8 cellular contexts compared by ENCODE assay signal in the genomic region with DNA sequence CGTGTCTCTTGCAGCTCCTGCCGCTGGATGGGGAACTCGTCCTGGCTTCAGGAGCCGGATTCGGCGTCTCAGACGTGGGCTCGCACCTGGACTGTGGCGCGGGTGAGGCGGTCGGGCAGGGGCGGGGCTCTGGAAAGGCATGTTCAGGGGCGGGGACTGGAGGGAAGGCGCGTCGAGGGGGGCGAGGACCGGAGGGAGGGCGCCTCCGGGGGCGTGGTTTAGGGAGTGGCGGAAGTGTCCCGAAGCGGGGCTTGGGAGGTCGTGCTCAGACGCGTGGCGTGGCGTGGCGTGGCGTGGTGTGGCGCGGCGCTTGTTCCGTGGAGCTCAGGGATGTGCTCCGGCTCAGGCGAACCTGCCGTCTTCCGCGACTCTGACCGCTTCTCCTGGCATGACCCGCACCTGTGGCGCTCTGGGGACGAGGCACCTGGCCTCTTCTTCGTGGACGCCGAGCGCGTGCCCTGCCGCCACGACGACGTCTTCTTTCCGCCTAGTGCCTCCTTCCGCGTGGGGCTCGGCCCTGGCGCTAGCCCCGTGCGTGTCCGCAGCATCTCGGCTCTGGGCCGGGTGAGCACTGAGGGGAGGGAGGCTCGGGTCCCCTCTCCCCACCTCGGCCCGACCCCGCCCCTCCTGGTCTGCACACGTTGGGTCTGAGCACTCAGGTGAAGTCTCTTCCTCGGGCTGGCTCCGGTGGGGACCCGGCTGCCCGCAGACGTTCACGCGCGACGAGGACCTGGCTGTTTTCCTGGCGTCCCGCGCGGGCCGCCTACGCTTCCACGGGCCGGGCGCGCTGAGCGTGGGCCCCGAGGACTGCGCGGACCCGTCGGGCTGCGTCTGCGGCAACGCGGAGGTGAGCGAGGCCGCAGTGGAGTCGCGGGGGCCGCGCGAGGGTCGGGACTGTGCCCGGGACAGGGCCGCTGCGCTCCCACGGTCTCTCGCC. TPM values are rescaled to one million over a fixed set of nuclear protein-coding genes. Genes with fewer than 3 reads are reported as not detected.
DNase-seq lines count a peak whose midpoint lies in the region; ATAC-seq and TF ChIP-seq lines count a peak whose summit lies in the region.

No MANE protein-coding gene starts in this region.

- no peaks in the 10 kb centered on the region for H4K20me1 ChIP-seq in OCI-LY7 (ENCODE audit: insufficient read depth, low read length)

- peak overlapping the region; percentile 47 for H3K4me3 ChIP-seq in GM12864 (ENCODE audit: low read depth, low read length)
- peak overlapping the region; percentile 47 for H3K4me3 ChIP-seq in OCI-LY7 (ENCODE audit: low read depth, low read length, poor library complexity, severe bottlenecking)
- peak overlapping the region; percentile 77 for H3K4me3 ChIP-seq in iPS-18a (ENCODE audit: low read length)
- H3K4me3 ChIP-seq in HAP-1 = no peak overlapping the region

- DNase-seq in GM12864 (ENCODE audit: low read depth) (no peak), OCI-LY7 (ENCODE audit: low spot score) (peak; percentile 67), epidermal melanocyte (ENCODE audit: insufficient read length, low spot score) (no peak), HAP-1 (ENCODE audit: low spot score in 2 of 2) (no peak)
- peak; percentile 81 for DNase-seq in activated naive CD4-positive, alpha-beta T cell treated with anti-CD3 and anti-CD28 coated beads, Interleukin-2, amount 50 U/mL, for 16 hours
- peak; percentile 79 for DNase-seq in stimulated activated CD4-positive, alpha-beta T cell treated with anti-CD3 and anti-CD28 coated beads, Interleukin-15, amount 100 ng/mL, for 24 hours

- H3K27me3 ChIP-seq in iPS-18a (ENCODE audit: control insufficient read depth, insufficient read depth, low read length) (peaks cover 80% of the 10 kb centered on the region), HAP-1 (ENCODE audit: low read depth) (no peaks in the 10 kb centered on the region)

- ATAC-seq in HG03135 (IDR thresholded peaks at IDR 0.05; ENCODE audit: unreplicated experiment) = peak; percentile 61

- H3K9ac ChIP-seq in iPS-18a (ENCODE audit: low read length) = peak overlapping the region; percentile 32

- BruUV-seq in OCI-LY7 (replicated peaks; lab: Mats Ljungman, UMichigan) = no TSS peak

- H2AFZ ChIP-seq in OCI-LY7 (ENCODE audit: low read length) = no peak overlapping the region

- no peak overlapping the region for H3K27ac ChIP-seq in OCI-LY7 (ENCODE audit: low read depth, low read length, poor library complexity, severe bottlenecking)
- no peak overlapping the region for H3K27ac ChIP-seq in iPS-18a (ENCODE audit: low read length)

- intact Hi-C loops in OCI-LY7 (cut with micrococcal nuclease; ENCODE audit: unreplicated experiment) = no loop called here

- H3K79me2 ChIP-seq in OCI-LY7 (ENCODE audit: insufficient read depth, low read depth, low read length) = no peaks in the 10 kb centered on the region

- H3K9me3 ChIP-seq in OCI-LY7 (ENCODE audit: low read length) (no peaks in the 10 kb centered on the region), iPS-18a (ENCODE audit: control insufficient read depth, low read depth, low read length) (no peaks in the 10 kb centered on the region), HAP-1 (no peaks in the 10 kb centered on the region)

- TF ChIP-seq CTCF in GM12864 (IDR thresholded peaks at IDR 0.05; ENCODE audit: low read depth, low read length, missing control alignments) (no peak), OCI-LY7 (conservative IDR thresholded peaks at IDR 0.05; ENCODE audit: low read length) (no peak)

- H3K4me1 ChIP-seq in OCI-LY7 (ENCODE audit: insufficient read depth, low read length, poor library complexity, severe bottlenecking) = peaks cover 16% of the 10 kb centered on the region
- H3K4me1 ChIP-seq in iPS-18a (ENCODE audit: control insufficient read depth, low read depth, low read length) = peaks cover 10% of the 10 kb centered on the region
- H3K4me1 ChIP-seq in HAP-1 = peaks cover 3% of the 10 kb centered on the region

- POLR2A ChIA-PET in OCI-LY7 (lab: Charles Lee) = interaction anchor here (0.6 to 1.0 kb wide), 2 partner anchors 12 to 120 kb away, joined by 3 read pairs; no protein-coding TSS in a partner anchor

- H3K36me3 ChIP-seq in OCI-LY7 (ENCODE audit: insufficient read depth, low read length) (no peaks in the 10 kb centered on the region), iPS-18a (ENCODE audit: control insufficient read depth, low read depth, low read length) (peaks cover 7% of the 10 kb centered on the region), HAP-1 (replicated peaks) (peaks cover 6% of the 10 kb centered on the region; the same call in 1 of the 2 replicates)

- H3K4me2 ChIP-seq in OCI-LY7 (ENCODE audit: low read length) = peak overlapping the region; percentile 67

- CTCF ChIA-PET in OCI-LY7 (lab: Charles Lee; ENCODE audit: unreplicated experiment) = no interaction called here

- H3K9me2 ChIP-seq in OCI-LY7 (ENCODE audit: insufficient read depth, low read length) = no peaks in the 10 kb centered on the region

- in situ Hi-C loops in HAP-1 (cut with MboI; ENCODE audit: low sequenced_read_pairs) = no loop called here

RNA-seq across cellular contexts. Expression of a gene that starts 6.2 kb away (rescaled TPM):
- 0.18 and 0.35 TPM in 2 replicates for total RNA-seq in OCI-LY7 (2014; rRNA removed; shearing (Covaris generic))
- total RNA-seq in OCI-LY7 (2022) = 5.6 and 6.4 TPM in 2 replicates

Comparison
In these comparisons a context has a peak if more than half of its experiments do, and no peak if none do; other contexts are left out.
1. DNase-seq: peak in OCI-LY7 (single experiment), activated naive CD4-positive, alpha-beta T cell treated with anti-CD3 and anti-CD28 coated beads, Interleukin-2, amount 50 U/mL, for 16 hours (single experiment) and stimulated activated CD4-positive, alpha-beta T cell treated with anti-CD3 and anti-CD28 coated beads, Interleukin-15, amount 100 ng/mL, for 24 hours (single experiment); none in GM12864 (single experiment), epidermal melanocyte (single experiment) and HAP-1 (0 of 2).